In the genomic region with DNA sequence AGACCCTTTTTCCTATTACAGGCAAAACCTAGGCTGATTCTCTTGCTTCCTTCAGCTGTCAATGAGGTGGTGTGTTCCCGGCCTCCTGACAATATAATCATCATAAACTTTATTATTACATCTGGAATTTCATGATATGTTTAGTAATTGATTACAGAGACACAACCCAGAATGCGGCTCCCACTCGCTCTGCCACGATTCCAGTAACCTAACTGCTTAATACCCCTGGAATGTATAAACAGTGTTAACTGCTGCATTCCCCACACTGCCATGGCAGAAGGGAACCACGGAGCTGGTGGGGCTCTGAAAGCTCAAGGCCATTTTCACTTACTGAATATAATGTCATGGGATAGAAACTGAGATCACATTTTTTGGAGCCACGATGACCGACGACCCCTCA, we compare ENCODE assay signal across 30 cellular contexts. TPM values are rescaled to one million over a fixed set of nuclear protein-coding genes. Genes with fewer than 3 reads are reported as not detected.
DNase-seq lines count a peak whose midpoint lies in the region; ATAC-seq and TF ChIP-seq lines count a peak whose summit lies in the region.
"Had no signal": no experiment of that assay in that cellular context is flagged by ENCODE, and none has a peak within 500 bp of the region (broad histone marks: within the 10 kb centered on the region; RNA-seq: fewer than 3 reads in every experiment).

No MANE protein-coding gene starts in this region.

- no peak overlapping the region for H3K4me3 Mint-ChIP-seq in mesothelial cell of epicardium
- no peak overlapping the region for H3K4me3 Mint-ChIP-seq in activated CD4-positive, alpha-beta T cell treated with anti-CD3 and anti-CD28 coated beads for 36 hours
- H3K4me3 Mint-ChIP-seq: effector memory CD8-positive, alpha-beta T cell; GM23338; nephron progenitor cell; stimulated activated effector memory CD8-positive, alpha-beta T cell treated with anti-CD3 and anti-CD28 coated beads, Interleukin-12 subunit alpha, Interleukin-12 subunit beta, amount 100 ng/mL, for 72 hours; T-cell had no signal

- 52% methylated on average over 8 of the region's 8 CpGs for WGBS in esophagus muscularis mucosa

- peaks cover 87% of the 10 kb centered on the region for H3K4me1 Mint-ChIP-seq in mesothelial cell of epicardium
- peaks cover 3% of the 10 kb centered on the region for H3K4me1 Mint-ChIP-seq in activated CD4-positive, alpha-beta T cell treated with anti-CD3 and anti-CD28 coated beads for 36 hours
- H3K4me1 Mint-ChIP-seq: stimulated activated effector memory CD8-positive, alpha-beta T cell treated with anti-CD3 and anti-CD28 coated beads, Interleukin-12 subunit alpha, Interleukin-12 subunit beta, amount 100 ng/mL, for 72 hours had no signal

- POLR2A ChIA-PET in activated CD4-positive, alpha-beta T cell treated with anti-CD3 and anti-CD28 coated beads for 36 hours (lab: Charles Lee), result no interaction called here

- no peak for TF ChIP-seq CTCF in esophagus muscularis mucosa (IDR thresholded peaks at IDR 0.05)
- no peak for TF ChIP-seq CTCF in mesothelial cell of epicardium (IDR thresholded peaks at IDR 0.05; ENCODE audit: unreplicated experiment)

- peak overlapping the region; percentile 42 to 59 (median 56) for H3K27ac ChIP-seq in esophagus muscularis mucosa (replicated peaks in 1 of 4)
- H3K27ac ChIP-seq: 22Rv1, PC-9, thoracic aorta had no signal

- no peaks in the 10 kb centered on the region for H3K27me3 ChIP-seq in esophagus muscularis mucosa
- H3K27me3 ChIP-seq: heart left ventricle had no signal

- intact Hi-C loops in esophagus muscularis mucosa (cut with DNase I), result no loop called here
- intact Hi-C loops in activated CD4-positive, alpha-beta T cell treated with anti-CD3 and anti-CD28 coated beads for 36 hours (cut with DNase I, micrococcal nuclease), result no loop called here

- DNase-seq in activated effector memory CD4-positive, alpha-beta T cell treated with anti-CD3 and anti-CD28 coated beads, Interleukin-2, amount 50 U/mL, for 16 hours, result peak; percentile 6
- DNase-seq in activated effector memory CD4-positive, alpha-beta T cell treated with Interleukin-2 at 50 U/mL for 16 hours, result no peak
- DNase-seq in esophagus muscularis mucosa (ENCODE audit: extremely low spot score), result no peak
- no peak for DNase-seq in mesothelial cell of epicardium (ENCODE audit: low spot score in 2 of 2, unreplicated experiment in 2 of 2)
- DNase-seq in activated CD4-positive, alpha-beta T cell treated with anti-CD3 and anti-CD28 coated beads for 36 hours, result no peak
- DNase-seq in left lobe of liver (ENCODE audit: low spot score), result no peak
- DNase-seq in cerebellar cortex (ENCODE audit: low spot score), result no peak
- DNase-seq: effector memory CD8-positive, alpha-beta T cell; heart left ventricle; left colon; midbrain; NCI-H1092; NCI-H2029; NCI-H226; NCI-H82; nephron progenitor cell; PC-9; SIG-M5; stimulated activated CD4-positive, alpha-beta T cell treated with anti-CD3 and anti-CD28 coated beads, Interleukin-2, amount 100 ng/mL, for 24 hours; T-cell had no signal

- H3K27me3 Mint-ChIP-seq in mesothelial cell of epicardium (ENCODE audit: low read depth), result peaks cover 2% of the 10 kb centered on the region
- no peaks in the 10 kb centered on the region for H3K27me3 Mint-ChIP-seq in activated CD4-positive, alpha-beta T cell treated with anti-CD3 and anti-CD28 coated beads for 36 hours

- no peaks in the 10 kb centered on the region for H3K36me3 ChIP-seq in esophagus muscularis mucosa
- H3K36me3 ChIP-seq: thoracic aorta had no signal

- CTCF ChIA-PET in activated CD4-positive, alpha-beta T cell treated with anti-CD3 and anti-CD28 coated beads for 36 hours (lab: Charles Lee), result no interaction called here

- H3K4me3 ChIP-seq in esophagus muscularis mucosa, result peak overlapping the region in 1 of 4 donors; percentile 20
- H3K4me3 ChIP-seq: GM12878, GM23338, heart left ventricle, PC-9, skin epidermis, thoracic aorta had no signal

- TF ChIP-seq EP300 in esophagus muscularis mucosa (IDR thresholded peaks at IDR 0.05), result no peak

- no peaks in the 10 kb centered on the region for H3K9me3 ChIP-seq in esophagus muscularis mucosa
- H3K9me3 ChIP-seq: heart left ventricle, thoracic aorta had no signal

- peaks cover 18% of the 10 kb centered on the region for H3K36me3 Mint-ChIP-seq in mesothelial cell of epicardium
- H3K36me3 Mint-ChIP-seq in activated CD4-positive, alpha-beta T cell treated with anti-CD3 and anti-CD28 coated beads for 36 hours (ENCODE audit: low read depth), result no peaks in the 10 kb centered on the region
- H3K36me3 Mint-ChIP-seq: activated naive CD4-positive, alpha-beta T cell treated with anti-CD3 and anti-CD28 coated beads, Interleukin-2, amount 50 U/mL, for 72 hours; stimulated activated effector memory CD8-positive, alpha-beta T cell treated with anti-CD3 and anti-CD28 coated beads, Interleukin-12 subunit alpha, Interleukin-12 subunit beta, amount 100 ng/mL, for 72 hours; T-cell had no signal

- no peak for TF ChIP-seq POLR2A in esophagus muscularis mucosa (IDR thresholded peaks at IDR 0.05; ENCODE audit: low read depth)

- no peaks in the 10 kb centered on the region for H3K9me3 Mint-ChIP-seq in mesothelial cell of epicardium
- H3K9me3 Mint-ChIP-seq in activated CD4-positive, alpha-beta T cell treated with anti-CD3 and anti-CD28 coated beads for 36 hours (ENCODE audit: low read depth), result no peaks in the 10 kb centered on the region
- H3K9me3 Mint-ChIP-seq: activated naive CD4-positive, alpha-beta T cell treated with anti-CD3 and anti-CD28 coated beads, Interleukin-2, amount 50 U/mL, for 72 hours; effector memory CD8-positive, alpha-beta T cell; GM23338; nephron progenitor cell; stimulated activated effector memory CD8-positive, alpha-beta T cell treated with anti-CD3 and anti-CD28 coated beads, Interleukin-12 subunit alpha, Interleukin-12 subunit beta, amount 100 ng/mL, for 72 hours; T-cell had no signal

- no peak for ATAC-seq in GM21717 (IDR thresholded peaks at IDR 0.05; ENCODE audit: unreplicated experiment)
- no peak for ATAC-seq in activated CD4-positive, alpha-beta T cell treated with anti-CD3 and anti-CD28 coated beads for 36 hours
- no peak for ATAC-seq in left lobe of liver
- ATAC-seq: activated naive CD4-positive, alpha-beta T cell treated with anti-CD3 and anti-CD28 coated beads, Interleukin-2, amount 50 U/mL, for 72 hours; effector memory CD8-positive, alpha-beta T cell; esophagus mucosa; GM12878; GM23338; heart left ventricle; HepG2; left colon; stimulated activated effector memory CD8-positive, alpha-beta T cell treated with anti-CD3 and anti-CD28 coated beads, Interleukin-12 subunit alpha, Interleukin-12 subunit beta, amount 100 ng/mL, for 72 hours; T-cell had no signal

- peak overlapping the region; percentile 74 for H3K27ac Mint-ChIP-seq in mesothelial cell of epicardium
- H3K27ac Mint-ChIP-seq in activated CD4-positive, alpha-beta T cell treated with anti-CD3 and anti-CD28 coated beads for 36 hours, result no peak overlapping the region
- H3K27ac Mint-ChIP-seq: activated naive CD4-positive, alpha-beta T cell treated with anti-CD3 and anti-CD28 coated beads, Interleukin-2, amount 50 U/mL, for 72 hours; effector memory CD8-positive, alpha-beta T cell; stimulated activated effector memory CD8-positive, alpha-beta T cell treated with anti-CD3 and anti-CD28 coated beads, Interleukin-12 subunit alpha, Interleukin-12 subunit beta, amount 100 ng/mL, for 72 hours; T-cell had no signal

- H3K4me1 ChIP-seq in esophagus muscularis mucosa, result peaks cover 8 to 97% (median 95%) of the 10 kb centered on the region in 4 donors

RNA-seq across cellular contexts. Expression of a gene that starts 17.1 kb away (rescaled TPM):
- total RNA-seq in esophagus muscularis mucosa (10 to 100 TPM; 17.1 to 45.5 (median 24.6) TPM), mesothelial cell of epicardium (82.5 to 87.1 TPM (median 82.9 TPM) in 3 replicates), left lobe of liver (1.1 TPM)
- 1 to 10 TPM in 1 of 2 experiments, under 1 TPM in 1; 0.85 to 1.6 TPM for total RNA-seq in activated CD4-positive, alpha-beta T cell treated with anti-CD3 and anti-CD28 coated beads for 36 hours
- total RNA-seq: HepG2, PC-9 had no signal
